In genomic region chr22:35150163-35151107, GRCh38 we compare ENCODE assay signal across 8 cellular contexts.
A peak's percentile ranks its signal among the peaks of the same experiment; 100 is the strongest.
DNase-seq lines count a peak whose midpoint lies in the region; ATAC-seq and TF ChIP-seq lines count a peak whose summit lies in the region.

No MANE protein-coding gene starts in this region.

- no peaks in the 10 kb centered on the region for H3K27me3 ChIP-seq in neuronal stem cell (ENCODE audit: control insufficient read depth in 3 of 3, insufficient read depth in 3 of 3, low read depth in 1 of 3, low read length in 3 of 3)
- no peaks in the 10 kb centered on the region for H3K27me3 ChIP-seq in upper lobe of left lung

- no peak for TF ChIP-seq EP300 in upper lobe of left lung (IDR thresholded peaks at IDR 0.05)

- no peak overlapping the region for H3K4me3 ChIP-seq in fibroblast of mammary gland (ENCODE audit: control insufficient read depth, low read depth, low read length)
- H3K4me3 ChIP-seq in neuronal stem cell (ENCODE audit: low read length in 2 of 2), result no peak overlapping the region
- no peak overlapping the region for H3K4me3 ChIP-seq in upper lobe of left lung

- no peak overlapping the region for H3K4me3 Mint-ChIP-seq in CD14-positive monocyte

- peak; percentile 57 for ATAC-seq in GM21723 (IDR thresholded peaks at IDR 0.05; ENCODE audit: unreplicated experiment)
- ATAC-seq in upper lobe of left lung (ENCODE audit: low FRiP score in 2 of 2), result peak in 1 of 2 donors; percentile 65
- no peak for ATAC-seq in HG03565 (IDR thresholded peaks at IDR 0.05; ENCODE audit: unreplicated experiment)

- no peak overlapping the region for H3K4me2 ChIP-seq in neuronal stem cell (ENCODE audit: insufficient read depth, low read length, poor library complexity, severe bottlenecking)

- no peak overlapping the region for H4K8ac ChIP-seq in neuronal stem cell (ENCODE audit: low read depth, low read length)

- intact Hi-C loops in CD14-positive monocyte (cut with micrococcal nuclease), result no loop called here

- peaks cover 8% of the 10 kb centered on the region for H3K4me1 Mint-ChIP-seq in CD14-positive monocyte

- no peak overlapping the region for H3K18ac ChIP-seq in neuronal stem cell (ENCODE audit: low read length)

- no peak overlapping the region for H3K27ac Mint-ChIP-seq in CD14-positive monocyte

- no peaks in the 10 kb centered on the region for H3K9me3 ChIP-seq in neuronal stem cell (replicated peaks in 1 of 2; ENCODE audit: control insufficient read depth in 2 of 2, insufficient read depth in 1 of 2, low read depth in 1 of 2, low read length in 2 of 2)
- no peaks in the 10 kb centered on the region for H3K9me3 ChIP-seq in upper lobe of left lung

- DNase-seq in CD14-positive monocyte (ENCODE audit: low spot score), result no peak
- DNase-seq in NCI-H748 treated with DMSO at 0.1 percent for 48 hours (lab: John Stamatoyannopoulos, UW), result peak; percentile 14
- DNase-seq in activated T-cell treated with anti-CD3 and anti-CD28 coated beads for 48 hours (ENCODE audit: low read depth), result peak; percentile 62
- peak; percentile 37 for DNase-seq in fibroblast of mammary gland (ENCODE audit: low read depth)
- DNase-seq in neuronal stem cell (ENCODE audit: low spot score), result peak; percentile 75
- peak in 1 of 2 donors; percentile 33 for DNase-seq in upper lobe of left lung

- no peaks in the 10 kb centered on the region for H3K36me3 Mint-ChIP-seq in CD14-positive monocyte

- H3K9me3 Mint-ChIP-seq in CD14-positive monocyte, result peaks cover 0 to 5% (median 0%) of the 10 kb centered on the region in 7 donors

- H2BK15ac ChIP-seq in neuronal stem cell (ENCODE audit: low read length), result no peak overlapping the region

- H2AK5ac ChIP-seq in neuronal stem cell (ENCODE audit: low read depth, low read length), result no peak overlapping the region

- no peak overlapping the region for H4K91ac ChIP-seq in neuronal stem cell (ENCODE audit: low read depth, low read length, poor library complexity)

- peak; percentile 84 for TF ChIP-seq CTCF in CD14-positive monocyte (IDR thresholded peaks at IDR 0.05)
- TF ChIP-seq CTCF in fibroblast of mammary gland (conservative IDR thresholded peaks at IDR 0.05; ENCODE audit: control insufficient read depth, insufficient read depth, low read depth, low read length), result peak; percentile 66
- TF ChIP-seq CTCF in upper lobe of left lung (IDR thresholded peaks at IDR 0.05), result peak; percentile 53 to 73 (median 68)

- no CpG with 5 or more reads among the region's 23 CpGs for WGBS in neuronal stem cell (ENCODE audit: extremely low coverage in 2 of 2, insufficient read length in 2 of 2, insufficient replicate concordance in 1 of 2), 2 donors
- 50 to 54% methylated on average over 23 of the region's 23 CpGs for WGBS in upper lobe of left lung, 2 donors

- H3K79me1 ChIP-seq in neuronal stem cell (ENCODE audit: low read depth, low read length), result no peaks in the 10 kb centered on the region

- H2BK12ac ChIP-seq in neuronal stem cell (ENCODE audit: low read length), result no peak overlapping the region

- no peak overlapping the region for H2BK120ac ChIP-seq in neuronal stem cell (ENCODE audit: low read depth, low read length)

- H3K27me3 Mint-ChIP-seq in CD14-positive monocyte (ENCODE audit: low read depth in 3 of 3), result peaks cover 9 to 18% (median 10%) of the 10 kb centered on the region in 3 donors

- H3K9ac ChIP-seq in neuronal stem cell (ENCODE audit: low read depth, low read length, poor library complexity), result no peak overlapping the region

- H3K4ac ChIP-seq in neuronal stem cell (ENCODE audit: low read length), result no peak overlapping the region

- H3K36me3 ChIP-seq in neuronal stem cell (replicated peaks in 1 of 2; ENCODE audit: control insufficient read depth in 2 of 2, insufficient read depth in 2 of 2, low read length in 2 of 2), result no peaks in the 10 kb centered on the region
- H3K36me3 ChIP-seq in upper lobe of left lung, result no peaks in the 10 kb centered on the region

- H2AFZ ChIP-seq in neuronal stem cell (ENCODE audit: low read length), result peak overlapping the region; percentile 60

- TF ChIP-seq POLR2A in upper lobe of left lung (IDR thresholded peaks at IDR 0.05), result no peak

- H3K14ac ChIP-seq in neuronal stem cell (ENCODE audit: low read length), result no peak overlapping the region

- no peak overlapping the region for H3K23ac ChIP-seq in neuronal stem cell (ENCODE audit: low read depth, low read length, poor library complexity)

- H3K27ac ChIP-seq in neuronal stem cell (replicated peaks; ENCODE audit: low read length), result no peak overlapping the region
- H3K27ac ChIP-seq in upper lobe of left lung, result no peak overlapping the region

- no peak overlapping the region for H2BK5ac ChIP-seq in neuronal stem cell (ENCODE audit: low read length)

- H3K4me1 ChIP-seq in neuronal stem cell (ENCODE audit: control insufficient read depth in 2 of 2, insufficient read depth in 1 of 2, low read depth in 1 of 2, low read length in 2 of 2) (peaks cover 0 to 3% of the 10 kb centered on the region in 2 donors), upper lobe of left lung (peaks cover 0 to 10% (median 4%) of the 10 kb centered on the region in 4 donors)
